ENCODE assay signal across 8 cellular contexts in the genomic region with DNA sequence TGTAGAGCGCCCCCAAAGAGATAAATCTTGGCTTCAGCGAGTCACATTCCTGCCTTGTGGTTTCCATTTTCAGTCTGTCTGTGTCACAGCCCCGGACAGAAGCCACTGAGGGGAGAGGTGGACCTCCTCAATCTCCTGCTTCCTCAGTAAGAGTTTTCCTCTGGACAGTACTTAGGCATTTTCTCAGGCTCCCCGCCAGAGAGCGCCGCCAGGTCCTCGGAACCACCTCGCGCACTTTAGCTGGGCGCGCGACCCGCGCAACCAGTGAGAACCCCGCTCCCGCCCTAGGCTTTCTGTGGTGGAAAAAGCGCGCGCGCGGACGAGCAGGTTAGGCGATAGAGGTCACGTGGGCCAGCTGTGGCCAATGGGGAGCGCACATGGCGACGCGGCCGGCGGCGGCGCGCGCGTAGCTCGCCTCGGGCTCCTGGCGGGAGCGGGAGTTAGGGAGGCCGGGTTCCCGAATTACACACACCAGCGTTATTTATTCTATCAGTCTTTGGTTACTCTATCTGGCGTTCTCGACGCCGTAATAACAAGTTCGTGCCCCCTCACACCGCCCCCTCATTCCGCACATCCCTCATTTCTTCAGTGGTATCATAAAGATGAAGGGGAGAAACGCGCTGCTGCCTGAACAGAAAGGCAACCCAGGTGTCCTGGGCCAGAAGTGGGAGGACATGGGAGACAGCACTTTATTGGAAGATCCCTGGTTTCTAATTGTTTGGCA. TPM values are rescaled to one million over a fixed set of nuclear protein-coding genes. Genes with fewer than 3 reads are reported as not detected.
A peak's percentile ranks its signal among the peaks of the same experiment; 100 is the strongest.
DNase-seq lines count a peak whose midpoint lies in the region; ATAC-seq and TF ChIP-seq lines count a peak whose summit lies in the region.

No MANE protein-coding gene starts in this region.

- peak overlapping the region; percentile 97 for H2AFZ ChIP-seq in OCI-LY1 (ENCODE audit: low read length)

- no peaks in the 10 kb centered on the region for H3K36me3 ChIP-seq in OCI-LY1 (ENCODE audit: insufficient read depth, low read length)

- H3K4me3 ChIP-seq in OCI-LY1 (ENCODE audit: low read depth, low read length, poor library complexity, severe bottlenecking), result peak overlapping the region; percentile 69
- peak overlapping the region; percentile 53 for H3K4me3 ChIP-seq in mononuclear cell (ENCODE audit: low read length)

- H3F3A ChIP-seq in OCI-LY1 (ENCODE audit: insufficient read depth, low read length), result no peaks in the 10 kb centered on the region

- peaks cover 16% of the 10 kb centered on the region for H3K4me1 ChIP-seq in OCI-LY1 (ENCODE audit: insufficient read depth, low read length, severe bottlenecking)
- H3K4me1 ChIP-seq in mononuclear cell (ENCODE audit: insufficient read depth, low read length), result peaks cover 10% of the 10 kb centered on the region

- H4K20me1 ChIP-seq in OCI-LY1 (ENCODE audit: insufficient read depth, low read length), result no peaks in the 10 kb centered on the region

- H3K27ac ChIP-seq in OCI-LY1 (ENCODE audit: low read depth, low read length, poor library complexity, severe bottlenecking), result no peak overlapping the region

- peak; percentile 78 for TF ChIP-seq CTCF in OCI-LY1 (IDR thresholded peaks at IDR 0.05; ENCODE audit: low read length)

- no peaks in the 10 kb centered on the region for H3K79me2 ChIP-seq in OCI-LY1 (ENCODE audit: insufficient read depth, low read length)

- peak; percentile 88 for ATAC-seq in GM21526 (IDR thresholded peaks at IDR 0.05; ENCODE audit: low FRiP score, unreplicated experiment)

- no peaks in the 10 kb centered on the region for H3K9me2 ChIP-seq in OCI-LY1 (ENCODE audit: low read depth, low read length)

- no peaks in the 10 kb centered on the region for H3K27me3 ChIP-seq in OCI-LY1 (ENCODE audit: insufficient read depth, low read length)
- H3K27me3 ChIP-seq in mononuclear cell (ENCODE audit: insufficient read depth, low read length), result no peaks in the 10 kb centered on the region

- peak overlapping the region; percentile 90 for H3K4me2 ChIP-seq in OCI-LY1 (ENCODE audit: low read length)

- DNase-seq in DMS153 (lab: John Stamatoyannopoulos, UW), result peak; percentile 84
- peak; percentile 83 for DNase-seq in HuH-7.5 (ENCODE audit: low spot score)
- peak; percentile 98 for DNase-seq in activated T-cell treated with anti-CD3 and anti-CD28 coated beads for 1 hour (ENCODE audit: low read depth)
- DNase-seq in epidermal melanocyte (ENCODE audit: insufficient read length, low spot score), result peak; percentile 96
- DNase-seq in stimulated activated CD8-positive, alpha-beta memory T cell treated with anti-CD3 and anti-CD28 coated beads, Interleukin-2, amount 100 ng/mL, for 48 hours (ENCODE audit: low read depth in 2 of 2), result peak; percentile 97

- no peaks in the 10 kb centered on the region for H3K9me3 ChIP-seq in OCI-LY1 (ENCODE audit: low read length)
- no peaks in the 10 kb centered on the region for H3K9me3 ChIP-seq in mononuclear cell (ENCODE audit: low read depth, low read length)

- H3K9ac ChIP-seq in OCI-LY1 (ENCODE audit: low read length), result peak overlapping the region; percentile 75

RNA-seq across cellular contexts. Expression of a gene that starts 19.4 kb away (rescaled TPM):
- 0.31 TPM for total RNA-seq in mononuclear cell

RNA-seq across cellular contexts. Expression of a gene that starts 19.5 kb away (rescaled TPM):
- total RNA-seq in mononuclear cell, result 84.8 TPM

RNA-seq across cellular contexts. Expression of a gene that starts 35.8 kb away (rescaled TPM):
- total RNA-seq in mononuclear cell, result 0.73 TPM
